ENCODE assay signal across 1 cellular context in genomic region chr10:58336242-58336641, GRCh38.
TF ChIP-seq lines count a peak whose summit lies in the region.

No MANE protein-coding gene starts in this region.

TF ChIP-seq in endothelial cell of umbilical vein, 7 proteins besides CTCF, POLR2A, EP300 and RAD21 (continued from another document):
- TF ChIP-seq MYC (IDR thresholded peaks at IDR 0.05; ENCODE audit: low read depth, low read length) (no peak), JUN (IDR thresholded peaks at IDR 0.05; ENCODE audit: borderline replicate concordance, insufficient read depth, insufficient read length, low read depth) (no peak), FOS (IDR thresholded peaks at IDR 0.05; ENCODE audit: borderline replicate concordance, insufficient read depth, low read length) (no peak)
